Comparison of ENCODE assay signal across 8 cellular contexts in genomic region chr3:119677641-119677934, GRCh38. TPM values are rescaled to one million over a fixed set of nuclear protein-coding genes. Genes with fewer than 3 reads are reported as not detected.
DNase-seq lines count a peak whose midpoint lies in the region; ATAC-seq and TF ChIP-seq lines count a peak whose summit lies in the region.

No MANE protein-coding gene starts in this region.

- no peaks in the 10 kb centered on the region for H4K20me1 ChIP-seq in IMR-90 (ENCODE audit: insufficient read depth, low read length)

- H4K5ac ChIP-seq in IMR-90 (ENCODE audit: low read depth, low read length) = peak overlapping the region; percentile 98

- peak overlapping the region; percentile 78 to 98 (median 90) for H3K4me3 Mint-ChIP-seq in naive thymus-derived CD4-positive, alpha-beta T cell

- H3K27ac ChIP-seq in IMR-90 (ENCODE audit: insufficient read depth, low read length) = peak overlapping the region; percentile 40
- peak overlapping the region; percentile 72 for H3K27ac ChIP-seq in naive thymus-derived CD4-positive, alpha-beta T cell (ENCODE audit: low read depth, low read length)

- peak overlapping the region; percentile 92 for H3K14ac ChIP-seq in IMR-90 (replicated peaks; ENCODE audit: low read depth, low read length)

- peak overlapping the region; percentile 98 for H2AFZ ChIP-seq in IMR-90 (replicated peaks; ENCODE audit: low read length, poor library complexity)

- H3K9ac ChIP-seq in IMR-90 (ENCODE audit: low read depth, low read length) = peak overlapping the region; percentile 46

- H3K23ac ChIP-seq in IMR-90 (ENCODE audit: low read depth, low read length) = peak overlapping the region; percentile 70

- dilution Hi-C loops in IMR-90 (cut with HindIII; ENCODE audit: low sequenced_read_pairs, unreplicated experiment) = no loop called here

- peak overlapping the region; percentile 77 for H3K4ac ChIP-seq in IMR-90 (ENCODE audit: low read depth, low read length)

- peak overlapping the region; percentile 87 for H2AK9ac ChIP-seq in IMR-90 (replicated peaks; ENCODE audit: low read depth, low read length, poor library complexity)

- DNase-seq in BE2C (no peak), IMR-90 (no peak), choroid plexus epithelial cell (ENCODE audit: low read depth) (no peak), NCI-H2107 (lab: John Stamatoyannopoulos, UW) (no peak)
- no peak for DNase-seq in naive thymus-derived CD4-positive, alpha-beta T cell
- no peak for DNase-seq in central memory CD4-positive, alpha-beta T cell

- H3K4me1 ChIP-seq in BE2C (peaks cover 16% of the 10 kb centered on the region), IMR-90 (ENCODE audit: control insufficient read depth, insufficient read depth, low read length) (no peaks in the 10 kb centered on the region)
- peaks cover 14 to 16% of the 10 kb centered on the region in 2 donors for H3K4me1 ChIP-seq in naive thymus-derived CD4-positive, alpha-beta T cell (ENCODE audit: control insufficient read depth in 2 of 2, insufficient read depth in 2 of 2, low read length in 2 of 2)

- ATAC-seq in IMR-90 (ENCODE audit: low read depth) (no peak), HG03442 (IDR thresholded peaks at IDR 0.05; ENCODE audit: unreplicated experiment) (no peak), GM21619 (IDR thresholded peaks at IDR 0.05; ENCODE audit: unreplicated experiment) (no peak)
- no peak for ATAC-seq in naive thymus-derived CD4-positive, alpha-beta T cell

- CTCF ChIA-PET in IMR-90 (lab: Yijun Ruan, JAX) = no interaction called here
- CTCF ChIA-PET in naive thymus-derived CD4-positive, alpha-beta T cell (lab: Charles Lee) = interaction anchor here (0.6 kb wide), 1 partner anchor 665 kb away, joined by 3 read pairs; no protein-coding TSS in a partner anchor

- POLR2A ChIA-PET in IMR-90 (lab: Charles Lee; ENCODE audit: unreplicated experiment) = no interaction called here
- POLR2A ChIA-PET in naive thymus-derived CD4-positive, alpha-beta T cell (lab: Charles Lee) = interaction anchor here (0.6 to 1.7 kb wide), 4 partner anchors 13 to 671 kb away, joined by 3 to 7 read pairs (median 3); partner anchors contain the start of gene LRRC58

- peaks cover 19 to 40% (median 37%) of the 10 kb centered on the region in 7 donors for H3K4me1 Mint-ChIP-seq in naive thymus-derived CD4-positive, alpha-beta T cell

- no TSS peak for BruUV-seq in IMR-90 (replicated peaks; lab: Mats Ljungman, UMichigan)

- H3K27me3 Mint-ChIP-seq in naive thymus-derived CD4-positive, alpha-beta T cell = peaks cover 0 to 3% (median 0%) of the 10 kb centered on the region in 5 donors

- TF ChIP-seq POLR2A in IMR-90 (IDR thresholded peaks at IDR 0.05; ENCODE audit: low read depth, low read length) = no peak

- H2BK15ac ChIP-seq in IMR-90 (ENCODE audit: low read depth, low read length) = peak overlapping the region; percentile 17; the same call in 2 of the 3 replicates

- peak overlapping the region; percentile 92 to 100 for H4K8ac ChIP-seq in IMR-90 (ENCODE audit: low read depth in 2 of 2, low read length in 2 of 2)

- H3K4me3 ChIP-seq in BE2C (ENCODE audit: low read depth, low read length) (peak overlapping the region; percentile 92), IMR-90 (ENCODE audit: insufficient read depth, low read depth, low read length) (peak overlapping the region; percentile 85), choroid plexus epithelial cell (ENCODE audit: low read depth, low read length) (peak overlapping the region; percentile 73)
- H3K4me3 ChIP-seq in naive thymus-derived CD4-positive, alpha-beta T cell (ENCODE audit: low read length) = peak overlapping the region; percentile 62

- H2BK120ac ChIP-seq in IMR-90 (ENCODE audit: low read depth, low read length) = peak overlapping the region; percentile 56

- H3K27me3 ChIP-seq in BE2C (no peaks in the 10 kb centered on the region), IMR-90 (ENCODE audit: control insufficient read depth, insufficient read depth, low read length) (no peaks in the 10 kb centered on the region)
- no peaks in the 10 kb centered on the region for H3K27me3 ChIP-seq in naive thymus-derived CD4-positive, alpha-beta T cell (ENCODE audit: control insufficient read depth in 2 of 2, insufficient read depth in 2 of 2, low read length in 2 of 2)

- H3K36me3 Mint-ChIP-seq in naive thymus-derived CD4-positive, alpha-beta T cell = peaks cover 0 to 20% (median 8%) of the 10 kb centered on the region in 5 donors

- H4K91ac ChIP-seq in IMR-90 (ENCODE audit: insufficient read depth, low read depth, low read length) = peak overlapping the region; percentile 57

- H3K4me2 ChIP-seq in IMR-90 (ENCODE audit: low read depth, low read length) = peak overlapping the region; percentile 82

- no peak for TF ChIP-seq CTCF in BE2C (IDR thresholded peaks at IDR 0.05; ENCODE audit: low read depth, low read length)
- no peak for TF ChIP-seq CTCF in IMR-90 (conservative IDR thresholded peaks at IDR 0.05; ENCODE audit: low read depth, low read length)
- no peak for TF ChIP-seq CTCF in choroid plexus epithelial cell (conservative IDR thresholded peaks at IDR 0.05; ENCODE audit: low read depth, low read length)

- 40% methylated on average over 1 of the region's 6 CpGs; no CpG with 5 or more reads in 1 of the 2 experiments for WGBS in IMR-90 (ENCODE audit: extremely low coverage in 2 of 2, insufficient read length in 1 of 2), 2 experiments

- H3K36me3 ChIP-seq in BE2C (peaks cover 32% of the 10 kb centered on the region), IMR-90 (ENCODE audit: control insufficient read depth, insufficient read depth, low read length) (peaks cover 6% of the 10 kb centered on the region)
- H3K36me3 ChIP-seq in naive thymus-derived CD4-positive, alpha-beta T cell (ENCODE audit: control insufficient read depth in 2 of 3, insufficient read depth in 3 of 3, low read length in 3 of 3) = peaks cover 0 to 24% (median 10%) of the 10 kb centered on the region in 3 experiments

- peak overlapping the region; percentile 61; the same call in 1 of the 2 replicates for H2BK20ac ChIP-seq in IMR-90 (ENCODE audit: low read depth, low read length)

- H3K56ac ChIP-seq in IMR-90 (ENCODE audit: extremely low read depth, insufficient read depth, low read length) = peak overlapping the region; percentile 64

- H3K9me3 Mint-ChIP-seq in naive thymus-derived CD4-positive, alpha-beta T cell = peaks cover 0 to 4% (median 0%) of the 10 kb centered on the region in 11 donors

- no peak overlapping the region for H2AK5ac ChIP-seq in IMR-90 (ENCODE audit: low read depth, low read length)

- in situ Hi-C loops in IMR-90 (cut with MboI; ENCODE audit: low sequenced_read_pairs) = loop anchor here (25.0 kb wide), 4 partner anchors 165 to 790 kb away; partner anchors contain the start of genes ARHGAP31 and TEX55

- peaks cover 4% of the 10 kb centered on the region; the same call in 1 of the 2 replicates for H3K9me1 ChIP-seq in IMR-90 (ENCODE audit: insufficient read depth, low read length)

- H3K27ac Mint-ChIP-seq in naive thymus-derived CD4-positive, alpha-beta T cell = peak overlapping the region; percentile 94 to 99 (median 96)

- H2BK5ac ChIP-seq in IMR-90 (ENCODE audit: low read depth, low read length, poor library complexity, severe bottlenecking) = peak overlapping the region; percentile 6

- intact Hi-C loops in IMR-90 (cut with micrococcal nuclease) = loop anchor here (1.0 kb wide), 1 partner anchor 179 kb away; the partner anchor contains the start of gene TIMMDC1
- intact Hi-C loops in naive thymus-derived CD4-positive, alpha-beta T cell (cut with micrococcal nuclease) = loop anchor here (1.0 to 10.0 kb wide), 22 partner anchors 23 to 1869 kb away; partner anchors contain the start of genes B4GALT4 (in 2 of the 2), POGLUT1 (in 2 of the 2), TIMMDC1 (in 2 of the 2) and TMEM39A (in 2 of the 2)

- peak overlapping the region; percentile 35; the same call in 1 of the 2 replicates for H3K18ac ChIP-seq in IMR-90 (ENCODE audit: low read depth, low read length)

- H3K9me3 ChIP-seq in BE2C (no peaks in the 10 kb centered on the region), IMR-90 (ENCODE audit: control insufficient read depth, insufficient read depth, low read length) (no peaks in the 10 kb centered on the region)
- H3K9me3 ChIP-seq in naive thymus-derived CD4-positive, alpha-beta T cell (ENCODE audit: control insufficient read depth in 2 of 3, low read length in 3 of 3) = no peaks in the 10 kb centered on the region

- no peak for TF ChIP-seq RAD21 in IMR-90 (IDR thresholded peaks at IDR 0.05; ENCODE audit: low read length)

- peaks cover 6 to 15% of the 10 kb centered on the region in 2 experiments for H3K79me1 ChIP-seq in IMR-90 (ENCODE audit: low read depth in 1 of 2, low read length in 2 of 2)

TF ChIP-seq in IMR-90, 13 proteins besides CTCF, POLR2A, EP300 and RAD21 (continues in another document):
- no peak for TF ChIP-seq RCOR1 (IDR thresholded peaks at IDR 0.05; ENCODE audit: insufficient replicate concordance, low read length)

RNA-seq across cellular contexts. Expression of gene COX17, which starts 0.4 kb away (rescaled TPM):
- polyA plus RNA-seq in BE2C (2012; ENCODE audit: insufficient read depth, insufficient read length, low read depth) = 175 TPM
- total RNA-seq in IMR-90 (2012; rRNA removed) = 2.0 and 8.6 TPM in 2 replicates
- 24.5 and 31.7 TPM in 2 replicates for polyA plus RNA-seq in IMR-90 (2012; rRNA removed)
- polyA plus RNA-seq in IMR-90 (2012; cell fraction: cytosol; rRNA removed) = 6.0 and 14.4 TPM in 2 replicates
- polyA plus RNA-seq in IMR-90 (2012; cell fraction: nucleus; rRNA removed; ENCODE audit: low replicate concordance) = 1.1 and 6.1 TPM in 2 replicates
- total RNA-seq in naive thymus-derived CD4-positive, alpha-beta T cell = 10 to 100 TPM; 25.6 to 55.0 (median 34.8) TPM
- polyA plus RNA-seq in naive thymus-derived CD4-positive, alpha-beta T cell = 10 to 100 TPM; 35.7 to 60.8 TPM

RNA-seq across cellular contexts. Expression of gene POPDC2, which starts 17.2 kb away (rescaled TPM):
- polyA plus RNA-seq in BE2C (2012; ENCODE audit: insufficient read depth, insufficient read length, low read depth) = 48.4 TPM
- total RNA-seq in IMR-90 (2012; rRNA removed) = under 0.01 TPM in 2 replicates
- 0.29 and 0.32 TPM in 2 replicates for polyA plus RNA-seq in IMR-90 (2012; rRNA removed)
- polyA plus RNA-seq in IMR-90 (2012; cell fraction: cytosol; rRNA removed) = 0.05 and 0.11 TPM in 2 replicates
- 1.0 and 2.2 TPM in 2 replicates for polyA plus RNA-seq in IMR-90 (2012; cell fraction: nucleus; rRNA removed; ENCODE audit: low replicate concordance)
- total RNA-seq in naive thymus-derived CD4-positive, alpha-beta T cell = 1 to 10 TPM; 2.0 to 6.0 (median 4.4) TPM
- polyA plus RNA-seq in naive thymus-derived CD4-positive, alpha-beta T cell = 1 to 10 TPM; 3.9 TPM

RNA-seq across cellular contexts. Expression of gene CFAP91, which starts 25.2 kb away (rescaled TPM):
- 0.32 TPM for polyA plus RNA-seq in BE2C (2012; ENCODE audit: insufficient read depth, insufficient read length, low read depth)
- not detected in 2 replicates for total RNA-seq in IMR-90 (2012; rRNA removed)
- polyA plus RNA-seq in IMR-90 (2012; rRNA removed) = not detected in 2 replicates
- not detected in 2 replicates for polyA plus RNA-seq in IMR-90 (2012; cell fraction: cytosol; rRNA removed)
- polyA plus RNA-seq in IMR-90 (2012; cell fraction: nucleus; rRNA removed; ENCODE audit: low replicate concordance) = 0.05 TPM in 1 of 2 replicates, not detected in the other
- under 1 TPM in 2 of 5 experiments, not detected in 3; 0.13 to 0.32 TPM for total RNA-seq in naive thymus-derived CD4-positive, alpha-beta T cell
- under 1 TPM in 1 of 2 donors, not detected in 1; 0.17 TPM for polyA plus RNA-seq in naive thymus-derived CD4-positive, alpha-beta T cell
